ENCODE assay signal across 1 cellular context in genomic region chr2:102240640-102241370, GRCh38.
TF ChIP-seq lines count a peak whose summit lies in the region.

No MANE protein-coding gene starts in this region.

TF ChIP-seq in HepG2, 621 proteins besides CTCF, POLR2A, EP300 and RAD21 (continued from another document and continues in another):
- TF ChIP-seq MNT (IDR thresholded peaks at IDR 0.05) (no peak), ZNF746 (CRISPR knock-in tag; IDR thresholded peaks at IDR 0.05) (no peak; the same call in 1 of the 2 replicates), ZNF784 (CRISPR knock-in tag; IDR thresholded peaks at IDR 0.05; ENCODE audit: borderline replicate concordance) (peak; percentile 74; the same call in 1 of the 2 replicates), ZNF503 (CRISPR knock-in tag; IDR thresholded peaks at IDR 0.05) (no peak; the same call in 1 of the 2 replicates), ZSCAN9 (CRISPR knock-in tag; IDR thresholded peaks at IDR 0.05; ENCODE audit: borderline replicate concordance) (peak; percentile 97), HMGXB4 (CRISPR knock-in tag; IDR thresholded peaks at IDR 0.05; ENCODE audit: borderline replicate concordance in 1 of 2, low read depth in 1 of 2) (peak; percentile 91 to 93), ZNF678 (CRISPR knock-in tag; IDR thresholded peaks at IDR 0.05) (no peak), U2AF1 (optimal IDR thresholded peaks at IDR 0.05; ENCODE audit: low read depth, low read length) (no peak), ZNF101 (CRISPR knock-in tag; IDR thresholded peaks at IDR 0.05; ENCODE audit: borderline replicate concordance, low read depth) (no peak), ZNF7 (CRISPR knock-in tag; IDR thresholded peaks at IDR 0.05) (peak; percentile 87), ZNF850 (CRISPR knock-in tag; conservative IDR thresholded peaks at IDR 0.05) (no peak), KAT8 (CRISPR knock-in tag; IDR thresholded peaks at IDR 0.05) (peak; percentile 85), ZNF691 (CRISPR knock-in tag; IDR thresholded peaks at IDR 0.05; ENCODE audit: borderline replicate concordance, low read depth) (peak; percentile 90; the same call in 1 of the 2 replicates), SCMH1 (CRISPR knock-in tag; IDR thresholded peaks at IDR 0.05; ENCODE audit: borderline replicate concordance) (no peak), NFE2L1 (CRISPR knock-in tag; IDR thresholded peaks at IDR 0.05; ENCODE audit: borderline replicate concordance) (no peak), ZNF281 (CRISPR knock-in tag; IDR thresholded peaks at IDR 0.05; ENCODE audit: borderline replicate concordance) (no peak), ZNF143 (CRISPR knock-in tag; IDR thresholded peaks at IDR 0.05) (no peak), ZFP36L2 (CRISPR knock-in tag; IDR thresholded peaks at IDR 0.05) (no peak), ZNF251 (CRISPR knock-in tag; IDR thresholded peaks at IDR 0.05) (no peak), MED13 (CRISPR knock-in tag; IDR thresholded peaks at IDR 0.05) (no peak), SMYD3 (CRISPR knock-in tag; IDR thresholded peaks at IDR 0.05) (no peak), TEF (CRISPR knock-in tag; IDR thresholded peaks at IDR 0.05) (no peak), ZNF558 (CRISPR knock-in tag; IDR thresholded peaks at IDR 0.05; ENCODE audit: borderline replicate concordance) (no peak), ERF (CRISPR knock-in tag; IDR thresholded peaks at IDR 0.05) (peak; percentile 95), GMEB2 (CRISPR knock-in tag; IDR thresholded peaks at IDR 0.05; ENCODE audit: low read depth) (no peak), EHMT2 (IDR thresholded peaks at IDR 0.05; ENCODE audit: borderline replicate concordance, low read depth, low read length) (no peak), ZNF318 (CRISPR knock-in tag; IDR thresholded peaks at IDR 0.05) (peak; percentile 62; the same call in 1 of the 2 replicates), GATA4 (IDR thresholded peaks at IDR 0.05; ENCODE audit: borderline replicate concordance, low read depth) (no peak), ZNF121 (CRISPR knock-in tag; IDR thresholded peaks at IDR 0.05) (no peak), SOX6 (IDR thresholded peaks at IDR 0.05) (no peak), SOX6 (CRISPR knock-in tag; IDR thresholded peaks at IDR 0.05) (peak; percentile 91), HNF4A (CRISPR knock-in tag; IDR thresholded peaks at IDR 0.05) (peak; percentile 83), ZNF597 (CRISPR knock-in tag; IDR thresholded peaks at IDR 0.05) (no peak), STAT5B (CRISPR knock-in tag; IDR thresholded peaks at IDR 0.05) (no peak), AGO1 (IDR thresholded peaks at IDR 0.05; ENCODE audit: low read depth, low read length, poor library complexity, severe bottlenecking) (no peak)
